ENCODE assay signal across 28 cellular contexts in the genomic region with DNA sequence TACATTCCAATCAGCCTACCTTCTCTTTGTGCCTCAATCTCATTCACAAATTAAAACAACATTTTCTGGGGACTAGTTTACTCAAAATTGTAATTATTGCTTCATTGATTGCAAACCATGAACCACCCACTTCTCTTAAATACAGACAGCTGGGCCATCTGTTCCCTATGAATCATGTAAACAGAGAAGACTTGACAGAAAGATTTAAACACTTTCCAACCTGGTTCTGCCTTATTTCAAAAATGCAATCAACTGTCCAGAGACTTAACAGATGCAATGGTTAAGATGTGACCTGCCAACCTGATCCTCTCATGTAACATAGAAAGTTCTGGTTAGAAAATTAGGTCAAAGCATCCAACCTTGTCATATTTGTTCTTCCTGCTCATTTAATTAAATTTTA. TPM values are rescaled to one million over a fixed set of nuclear protein-coding genes. Genes with fewer than 3 reads are reported as not detected.
DNase-seq lines count a peak whose midpoint lies in the region; ATAC-seq, FAIRE-seq and TF ChIP-seq lines count a peak whose summit lies in the region.
"Had no signal": no experiment of that assay in that cellular context is flagged by ENCODE, and none has a peak within 500 bp of the region (broad histone marks: within the 10 kb centered on the region; RNA-seq: fewer than 3 reads in every experiment).

No MANE protein-coding gene starts in this region.

- POLR2A ChIA-PET in K562 (lab: Yijun Ruan, JAX) = no interaction called here

- H3K27me3 ChIP-seq in K562 (ENCODE audit: control insufficient read depth in 2 of 2, insufficient read depth in 2 of 2, low read length in 2 of 2) = no peaks in the 10 kb centered on the region
- H3K27me3 ChIP-seq in dorsolateral prefrontal cortex = peaks cover 0 to 86% (median 26%) of the 10 kb centered on the region in 45 donors
- no peaks in the 10 kb centered on the region for H3K27me3 ChIP-seq in ascending aorta
- H3K27me3 ChIP-seq: right lobe of liver had no signal

- ATAC-seq in K562 = no peak
- ATAC-seq: activated CD4-positive, CD25-positive, alpha-beta regulatory T cell treated with anti-CD3 and anti-CD28 coated beads, Interleukin-2, amount 50 U/mL, for 24 hours; activated CD8-positive, alpha-beta T cell treated with anti-CD3 and anti-CD28 coated beads, Interleukin-2, amount 10 ng/mL, durations not matched to agents 7 days and 5 days; activated T-cell treated with anti-CD3 and anti-CD28 coated beads, Interleukin-2, amount 50 U/mL, for 4 hours; heart right ventricle; left ventricle myocardium superior; right lobe of liver had no signal

- no peak for TF ChIP-seq RAD21 in K562 (CRISPR knock-in tag; conservative IDR thresholded peaks at IDR 0.05 in 1 of 2, IDR thresholded peaks at IDR 0.05 in 1 of 2)

- H3K9me3 ChIP-seq in K562 (replicated peaks; ENCODE audit: control insufficient read depth, insufficient read depth, low read depth, low read length) (no peaks in the 10 kb centered on the region), ascending aorta (no peaks in the 10 kb centered on the region)
- H3K9me3 ChIP-seq: HAP-1, right lobe of liver had no signal

- no peak overlapping the region for H3K9ac ChIP-seq in K562 (ENCODE audit: insufficient read depth in 1 of 2, low read depth in 2 of 2, low read length in 2 of 2)
- H3K9ac ChIP-seq: BLaER1 treated with 17β-estradiol and CSF1 and Interleukin-3, amounts not matched to agents 10 nM and 100 nM had no signal

- H3K79me2 ChIP-seq in K562 (ENCODE audit: control insufficient read depth, insufficient read depth, low read length) = no peaks in the 10 kb centered on the region

- H3K4me2 ChIP-seq in K562 (ENCODE audit: insufficient read depth, low read length) = no peak overlapping the region
- H3K4me2 ChIP-seq: BLaER1 treated with 17β-estradiol and CSF1 and Interleukin-3, amounts not matched to agents 10 nM and 100 nM had no signal

- H4K20me1 ChIP-seq in K562 (replicated peaks; ENCODE audit: control insufficient read depth, insufficient read depth, low read length) = no peaks in the 10 kb centered on the region
- H4K20me1 ChIP-seq: BLaER1 treated with 17β-estradiol and CSF1 and Interleukin-3, amounts not matched to agents 10 nM and 100 nM had no signal

- no peak overlapping the region for H3K27ac ChIP-seq in K562 (ENCODE audit: extremely low read depth, low read depth, low read length)
- no peak overlapping the region for H3K27ac ChIP-seq in dorsolateral prefrontal cortex
- H3K27ac ChIP-seq in ascending aorta = no peak overlapping the region
- H3K27ac ChIP-seq: BLaER1 treated with 17β-estradiol and CSF1 and Interleukin-3, amounts not matched to agents 10 nM and 100 nM; heart right ventricle; right lobe of liver had no signal

- H3K36me3 ChIP-seq in K562 (ENCODE audit: control insufficient read depth, insufficient read depth, low read length) (no peaks in the 10 kb centered on the region), ascending aorta (no peaks in the 10 kb centered on the region)
- H3K36me3 ChIP-seq: BLaER1 treated with 17β-estradiol and CSF1 and Interleukin-3, amounts not matched to agents 10 nM and 100 nM; HAP-1; heart right ventricle; right lobe of liver had no signal

- no peaks in the 10 kb centered on the region for H3K9me1 ChIP-seq in K562 (ENCODE audit: control insufficient read depth, insufficient read depth, low read length)

- no TSS peak for BruUV-seq in K562 (replicated peaks; lab: Mats Ljungman, UMichigan)

- H3K4me1 ChIP-seq in K562 (replicated peaks in 1 of 2; ENCODE audit: control insufficient read depth in 2 of 2, insufficient read depth in 2 of 2, low read length in 2 of 2) (no peaks in the 10 kb centered on the region), ascending aorta (no peaks in the 10 kb centered on the region)
- H3K4me1 ChIP-seq: BLaER1 treated with 17β-estradiol and CSF1 and Interleukin-3, amounts not matched to agents 10 nM and 100 nM; HAP-1; heart right ventricle; right lobe of liver had no signal

- TF ChIP-seq EP300 in K562 (IDR thresholded peaks at IDR 0.05; ENCODE audit: low read length) = no peak

- no peak for FAIRE-seq in K562 (lab: Jason Lieb, UNC)

- no peak for TF ChIP-seq POLR2A in K562 (conservative IDR thresholded peaks at IDR 0.05)

- DNase-seq in NCI-H446 treated with DMSO at 0.1 percent for 48 hours (lab: John Stamatoyannopoulos, UW) (peak; percentile 22), NCI-H446 (lab: John Stamatoyannopoulos, UW) (no peak), NCI-H2171 (lab: John Stamatoyannopoulos, UW) (peak; percentile 58), K562 (ENCODE audit: extremely low read depth in 1 of 4, low spot score in 3 of 4) (no peak), renal cortical epithelial cell (ENCODE audit: low read depth) (peak; percentile 37), dorsolateral prefrontal cortex (no peak), ascending aorta (ENCODE audit: low spot score in 2 of 2) (no peak)
- no peak for DNase-seq in activated CD4-positive, alpha-beta T cell treated with anti-CD3 and anti-CD28 coated beads, Interleukin-2, amount 50 U/mL, for 4 hours
- DNase-seq: activated CD8-positive, alpha-beta T cell treated with anti-CD3 and anti-CD28 coated beads, Interleukin-2, amount 10 ng/mL, durations not matched to agents 7 days and 5 days; activated naive CD4-positive, alpha-beta T cell treated with anti-CD3 and anti-CD28 coated beads for 36 hours; activated T-cell treated with anti-CD3 and anti-CD28 coated beads, Interleukin-2, amount 50 U/mL, for 4 hours; Calu3; caudate nucleus; heart right ventricle; IMR-90; left ventricle myocardium superior; NCI-H1930; NCI-H510A treated with DMSO at 0.1 percent for 48 hours; OCI-M1; right lobe of liver; SW 1271 had no signal

- H3K4me3 ChIP-seq in K562 (no peak overlapping the region), dorsolateral prefrontal cortex (no peak overlapping the region), ascending aorta (no peak overlapping the region)
- H3K4me3 ChIP-seq: BLaER1 treated with 17β-estradiol and CSF1 and Interleukin-3, amounts not matched to agents 10 nM and 100 nM; HAP-1; heart right ventricle; right lobe of liver had no signal

- intact Hi-C loops in K562 (cut with micrococcal nuclease) = no loop called here
- intact Hi-C loops in dorsolateral prefrontal cortex (cut with DNase I) = no loop called here
- intact Hi-C loops in ascending aorta (cut with DNase I) = no loop called here

- TF ChIP-seq CTCF in K562 (IDR thresholded peaks at IDR 0.05 in 2 of 3, conservative IDR thresholded peaks at IDR 0.05 in 1 of 3; ENCODE audit: insufficient read depth in 2 of 3, low read depth in 1 of 3, low read length in 3 of 3) = no peak
- TF ChIP-seq CTCF in dorsolateral prefrontal cortex (IDR thresholded peaks at IDR 0.05 in 54 of 56, conservative IDR thresholded peaks at IDR 0.05 in 2 of 56; ENCODE audit: low read depth in 1 of 56, partially characterized antibody in 56 of 56) = no peak
- no peak for TF ChIP-seq CTCF in ascending aorta (IDR thresholded peaks at IDR 0.05)

- in situ Hi-C loops in K562 (cut with MboI) = no loop called here

- CTCF ChIA-PET in K562 (lab: Yijun Ruan, JAX; ENCODE audit: low intra/inter-chr PET ratio) = no interaction called here

- H2AFZ ChIP-seq in K562 (ENCODE audit: low read depth, low read length) = no peak overlapping the region

TF ChIP-seq in K562, 482 proteins besides CTCF, POLR2A, EP300 and RAD21 (continues in another document):
- TF ChIP-seq PCBP2 (IDR thresholded peaks at IDR 0.05; ENCODE audit: low read depth, low read length, poor library complexity, severe bottlenecking) (no peak), MEF2A (IDR thresholded peaks at IDR 0.05; ENCODE audit: control insufficient read depth, low read depth, low read length) (no peak), FOXP1 (CRISPR knock-in tag; IDR thresholded peaks at IDR 0.05) (no peak), NONO (IDR thresholded peaks at IDR 0.05; ENCODE audit: low read depth in 2 of 2, low read length in 1 of 2) (no peak), RNF2 (IDR thresholded peaks at IDR 0.05) (no peak)

RNA-seq across cellular contexts. Expression of gene SERTM2, which starts 20.8 kb away (rescaled TPM):
- total RNA-seq in K562 (2011; cell fraction: chromatin; rRNA removed; ENCODE audit: low replicate concordance) = not detected in 2 replicates
- total RNA-seq in K562 (2011; cell fraction: nucleolus; rRNA removed) = not detected in 2 replicates
- not detected in 2 replicates for total RNA-seq in K562 (2011; cell fraction: nucleoplasm; rRNA removed)
- not detected in 2 replicates for total RNA-seq in K562 (2014; rRNA removed)
- 0.03 and 0.04 TPM in 2 replicates for total RNA-seq in K562 (2014; rRNA removed; fragmentation: Illumina TruSeq; extraction: Trizol)
- total RNA-seq in K562 (2015; rRNA removed; fragmentation: Illumina TruSeq; extraction: Trizol) = 0.08 TPM in 1 of 2 replicates, not detected in the other
- not detected in 2 replicates for total RNA-seq in K562 (2021)
- polyA plus RNA-seq in K562 (2011; rRNA removed) = 0.35 and 0.37 TPM in 2 replicates
- polyA plus RNA-seq in K562 (2011; cell fraction: cytosol; rRNA removed) = 0.01 and 0.06 TPM in 2 replicates
- 0.23 and 0.67 TPM in 2 replicates for polyA plus RNA-seq in K562 (2011; cell fraction: nucleus; rRNA removed)
- 0.04 and 0.07 TPM in 2 replicates for polyA plus RNA-seq in K562 (2012)
- 0.04 TPM in 1 of 2 replicates, not detected in the other for polyA plus RNA-seq in K562 (2014; fragmentation: Illumina TruSeq; extraction: Trizol)
- under 1 TPM; 0.01 to 0.04 TPM for polyA plus RNA-seq in K562 (2014; fragmentation: Nextera tagmentation; extraction: Ambion mirVana)
- polyA plus RNA-seq in K562 (2014; rRNA removed) = 0.08 and 0.11 TPM in 2 replicates
- polyA minus RNA-seq in K562 (2011; rRNA and poly(A)+ RNA removed) = 0.07 and 0.09 TPM in 2 replicates
- not detected in 2 replicates for polyA minus RNA-seq in K562 (2011; cell fraction: cytosol; rRNA and poly(A)+ RNA removed)
- polyA minus RNA-seq in K562 (2011; cell fraction: nucleus; rRNA and poly(A)+ RNA removed) = 0.13 and 1.3 TPM in 2 replicates
- total RNA-seq in renal cortical epithelial cell = 0.17 and 0.40 TPM in 2 replicates
- total RNA-seq in dorsolateral prefrontal cortex = under 1 TPM in 8 of 120 experiments, not detected in 112; 0.09 to 0.60 (median 0.11) TPM
- total RNA-seq in ascending aorta = not detected
- total RNA-seq: activated CD8-positive, alpha-beta T cell treated with anti-CD3 and anti-CD28 coated beads, Interleukin-2, amount 10 ng/mL, durations not matched to agents 7 days and 5 days; activated T-cell treated with anti-CD3 and anti-CD28 coated beads, Interleukin-2, amount 50 U/mL, for 4 hours; Calu3; G401; heart right ventricle; left ventricle myocardium superior; M059J; subcutaneous adipose tissue had no signal
- polyA plus RNA-seq: heart right ventricle, neural cell had no signal

Comparison
In these comparisons a context has a peak if more than half of its experiments do, and no peak if none do; other contexts are left out.
1. DNase-seq: peak in NCI-H446 treated with DMSO at 0.1 percent for 48 hours (single experiment), NCI-H2171 (single experiment) and renal cortical epithelial cell (single experiment); none in NCI-H446 (0 of 2), K562 (0 of 4), dorsolateral prefrontal cortex (0 of 10), activated CD4-positive, alpha-beta T cell treated with anti-CD3 and anti-CD28 coated beads, Interleukin-2, amount 50 U/mL, for 4 hours (0 of 2) and ascending aorta (0 of 2).